7 cellular contexts compared by ENCODE assay signal in genomic region chr18:5295981-5296705, GRCh38. TPM values are rescaled to one million over a fixed set of nuclear protein-coding genes. Genes with fewer than 3 reads are reported as not detected.
DNase-seq lines count a peak whose midpoint lies in the region; ATAC-seq and TF ChIP-seq lines count a peak whose summit lies in the region.

No MANE protein-coding gene starts in this region.

- H3K9me3 ChIP-seq in hepatocyte (ENCODE audit: low read depth): no peaks in the 10 kb centered on the region

- no peaks in the 10 kb centered on the region for H3K9me3 Mint-ChIP-seq in T-helper 2 cell treated with Interferon-gamma antibody and Interleukin-4, amounts not matched to agents 5 μg/mL and 100 μg/mL, for 36 hours

- H3K4me3 Mint-ChIP-seq in T-helper 2 cell treated with Interferon-gamma antibody and Interleukin-4, amounts not matched to agents 5 μg/mL and 100 μg/mL, for 36 hours: peak overlapping the region; percentile 96

- H3K4me3 ChIP-seq in astrocyte of the cerebellum (ENCODE audit: low read depth, low read length): peak overlapping the region; percentile 58
- H3K4me3 ChIP-seq in hepatocyte: peak overlapping the region; percentile 95

- in situ Hi-C loops in astrocyte of the cerebellum (cut with HindIII; ENCODE audit: low sequenced_read_pairs): loop anchor here (5.0 kb wide), 1 partner anchor 59 kb away; no protein-coding TSS in a partner anchor

- H3K4me1 ChIP-seq in hepatocyte (ENCODE audit: insufficient read depth): peaks cover 13% of the 10 kb centered on the region

- no peaks in the 10 kb centered on the region for H3K27me3 ChIP-seq in hepatocyte

- 2% methylated on average over 47 of the region's 95 CpGs for WGBS in hepatocyte (ENCODE audit: low lambda C conversion rate, missing lambda C conversion rate)

- H3K79me2 ChIP-seq in hepatocyte: peaks cover 17% of the 10 kb centered on the region

- H3K4me1 Mint-ChIP-seq in T-helper 2 cell treated with Interferon-gamma antibody and Interleukin-4, amounts not matched to agents 5 μg/mL and 100 μg/mL, for 36 hours (ENCODE audit: low read depth): peaks cover 14% of the 10 kb centered on the region

- H3K27me3 Mint-ChIP-seq in T-helper 2 cell treated with Interferon-gamma antibody and Interleukin-4, amounts not matched to agents 5 μg/mL and 100 μg/mL, for 36 hours (ENCODE audit: low read depth): peaks cover 18% of the 10 kb centered on the region

- peak overlapping the region; percentile 100 for H3K27ac ChIP-seq in hepatocyte

- no peak for TF ChIP-seq CTCF in astrocyte of the cerebellum (IDR thresholded peaks at IDR 0.05; ENCODE audit: low read depth, low read length, missing control alignments)
- TF ChIP-seq CTCF in hepatocyte (IDR thresholded peaks at IDR 0.05; ENCODE audit: poor library complexity): no peak

- peak overlapping the region; percentile 99 for H3K27ac Mint-ChIP-seq in T-helper 2 cell treated with Interferon-gamma antibody and Interleukin-4, amounts not matched to agents 5 μg/mL and 100 μg/mL, for 36 hours

- no peaks in the 10 kb centered on the region for H3K9me2 ChIP-seq in hepatocyte (replicated peaks; ENCODE audit: insufficient read depth)

- H4K20me1 ChIP-seq in hepatocyte (ENCODE audit: insufficient read depth, poor library complexity, severe bottlenecking): no peaks in the 10 kb centered on the region

- peak; percentile 83 for DNase-seq in NCI-H1694 treated with DMSO at 0.1 percent for 48 hours (lab: John Stamatoyannopoulos, UW)
- peak; percentile 94 for DNase-seq in T-helper 2 cell treated with Interferon-gamma antibody and Interleukin-4, amounts not matched to agents 5 μg/mL and 100 μg/mL, for 36 hours (ENCODE audit: low spot score)
- DNase-seq in astrocyte of the cerebellum (ENCODE audit: low read depth): peak; percentile 89
- peak; percentile 98 for DNase-seq in hepatocyte (ENCODE audit: low spot score)
- DNase-seq in renal cortical epithelial cell (ENCODE audit: low read depth): peak; percentile 87

- peak overlapping the region; percentile 98 for H2AFZ ChIP-seq in hepatocyte

- peaks cover 18% of the 10 kb centered on the region for H3K36me3 Mint-ChIP-seq in T-helper 2 cell treated with Interferon-gamma antibody and Interleukin-4, amounts not matched to agents 5 μg/mL and 100 μg/mL, for 36 hours (ENCODE audit: low read depth)

- peak overlapping the region; percentile 89 for H3K4me2 ChIP-seq in hepatocyte

- no peaks in the 10 kb centered on the region for H3K36me3 ChIP-seq in hepatocyte (replicated peaks; ENCODE audit: insufficient read depth, low read depth)

- ATAC-seq in GM18502 (IDR thresholded peaks at IDR 0.05; ENCODE audit: poor library complexity, unreplicated experiment): peak; percentile 64
- peak; percentile 58 for ATAC-seq in HG02938 (IDR thresholded peaks at IDR 0.05; ENCODE audit: unreplicated experiment)

RNA-seq across cellular contexts. Expression of gene ZBTB14, which starts 0.6 kb away (rescaled TPM):
- 10.6 and 10.9 TPM in 2 replicates for total RNA-seq in hepatocyte
- 6.4 and 9.7 TPM in 2 replicates for polyA plus RNA-seq in hepatocyte
- total RNA-seq in renal cortical epithelial cell: 12.0 and 14.4 TPM in 2 replicates

Comparison
In these comparisons a context has a peak if more than half of its experiments do, and no peak if none do; other contexts are left out.
1. Peak in every context shown above with its lines: DNase-seq, ATAC-seq, H3K4me3 ChIP-seq and H3K27ac ChIP-seq.